ENCODE assay signal across 28 cellular contexts in the genomic region with DNA sequence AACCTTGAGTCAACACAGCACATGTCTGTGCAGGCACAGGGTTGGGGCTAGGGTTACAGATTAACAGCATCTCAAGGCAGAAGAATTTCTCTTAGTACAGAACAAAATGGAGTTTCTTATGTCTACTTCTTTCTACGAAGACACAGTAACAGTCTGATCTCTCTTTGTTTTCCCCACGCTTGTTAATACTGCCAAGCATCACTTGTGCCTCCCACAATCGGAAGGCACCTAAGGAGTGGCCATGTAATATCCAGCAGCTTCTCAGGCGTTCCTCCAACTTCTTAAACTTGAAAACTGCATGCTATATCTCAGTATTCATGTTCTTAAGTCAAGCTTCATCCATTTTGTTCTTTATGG. TPM values are rescaled to one million over a fixed set of nuclear protein-coding genes. Genes with fewer than 3 reads are reported as not detected.
DNase-seq lines count a peak whose midpoint lies in the region; ATAC-seq, FAIRE-seq and TF ChIP-seq lines count a peak whose summit lies in the region.
"Had no signal": no experiment of that assay in that cellular context is flagged by ENCODE, and none has a peak within 500 bp of the region (broad histone marks: within the 10 kb centered on the region; RNA-seq: fewer than 3 reads in every experiment).

No MANE protein-coding gene starts in this region.

- no peak for TF ChIP-seq POLR2A in H54 (IDR thresholded peaks at IDR 0.05; ENCODE audit: low read depth, low read length)

- H3K9me2 ChIP-seq in GM23338 (ENCODE audit: insufficient read depth): no peaks in the 10 kb centered on the region
- H3K9me2 ChIP-seq: SK-N-SH had no signal

- peaks cover 17% of the 10 kb centered on the region for H3K79me2 ChIP-seq in GM23338 (replicated peaks; ENCODE audit: insufficient read depth)
- H3K79me2 ChIP-seq in neural progenitor cell (ENCODE audit: low read depth): peaks cover 31% of the 10 kb centered on the region

- H3K9ac ChIP-seq in neural progenitor cell: no peak overlapping the region
- H3K9ac ChIP-seq: SK-N-SH had no signal

- no peak for ATAC-seq in CD4-positive, CD25-positive, alpha-beta regulatory T cell (ENCODE audit: low read depth in 2 of 2)
- no peak for ATAC-seq in GM23338
- ATAC-seq: right cardiac atrium; stimulated activated memory B cell treated with anti-CD40 and anti-IgM and Interleukin-4, amounts not matched to agents 10 μg/mL and 1 μg/mL and 100 μg/mL, for 72 hours had no signal

- no peaks in the 10 kb centered on the region for H3K27me3 ChIP-seq in CD4-positive, CD25-positive, alpha-beta regulatory T cell (ENCODE audit: control insufficient read depth, insufficient read depth, low read length)
- H3K27me3 ChIP-seq in GM23338 (ENCODE audit: insufficient read depth): no peaks in the 10 kb centered on the region
- H3K27me3 ChIP-seq in neural progenitor cell: no peaks in the 10 kb centered on the region
- H3K27me3 ChIP-seq: ovary, vagina had no signal

- no peak overlapping the region for H3K4me3 ChIP-seq in CD4-positive, CD25-positive, alpha-beta regulatory T cell (ENCODE audit: low read depth, low read length)
- H3K4me3 ChIP-seq in GM23338: no peak overlapping the region
- H3K4me3 ChIP-seq in neural progenitor cell: no peak overlapping the region
- H3K4me3 ChIP-seq: lung, ovary, vagina had no signal

- H2AFZ ChIP-seq in GM23338: no peak overlapping the region
- no peak overlapping the region for H2AFZ ChIP-seq in neural progenitor cell (replicated peaks)

- H3K27ac ChIP-seq in CD4-positive, CD25-positive, alpha-beta regulatory T cell (ENCODE audit: insufficient read depth, low read length, poor library complexity, severe bottlenecking): no peak overlapping the region
- H3K27ac ChIP-seq in GM23338 (ENCODE audit: low read depth) (peak overlapping the region; percentile 26; the same call in 1 of the 2 replicates), neural progenitor cell (no peak overlapping the region)
- H3K27ac ChIP-seq: ovary, vagina had no signal

- H4K20me1 ChIP-seq in GM23338 (replicated peaks; ENCODE audit: insufficient read depth) (no peaks in the 10 kb centered on the region), neural progenitor cell (ENCODE audit: low read depth) (no peaks in the 10 kb centered on the region)

- H3K4me3 Mint-ChIP-seq in CD4-positive, CD25-positive, alpha-beta regulatory T cell: peak overlapping the region; percentile 1 to 90 (median 82)
- no peak overlapping the region for H3K4me3 Mint-ChIP-seq in GM23338
- no peak overlapping the region for H3K4me3 Mint-ChIP-seq in endothelial cell (ENCODE audit: unreplicated experiment)
- no peak overlapping the region for H3K4me3 Mint-ChIP-seq in neural progenitor cell
- H3K4me3 Mint-ChIP-seq: dendritic cell treated with granulocyte-macrophage colony-stimulating factor and Interleukin-4, amounts not matched to agents 40 ng/mL and 50 ng/mL, for 4 days; stimulated activated memory B cell treated with anti-CD40 and anti-IgM and Interleukin-4, amounts not matched to agents 10 μg/mL and 1 μg/mL and 100 μg/mL, for 72 hours; T-helper 2 cell treated with Interferon-gamma antibody and Interleukin-4, amounts not matched to agents 5 μg/mL and 100 μg/mL, for 36 hours had no signal

- H3K4me2 ChIP-seq in GM23338 (no peak overlapping the region), neural progenitor cell (no peak overlapping the region)

- no peaks in the 10 kb centered on the region for H3K36me3 ChIP-seq in CD4-positive, CD25-positive, alpha-beta regulatory T cell (ENCODE audit: control insufficient read depth, insufficient read depth, low read length)
- H3K36me3 ChIP-seq in GM23338 (ENCODE audit: insufficient read depth): no peaks in the 10 kb centered on the region
- H3K36me3 ChIP-seq in neural progenitor cell: no peaks in the 10 kb centered on the region
- H3K36me3 ChIP-seq: ovary, vagina had no signal

- peak overlapping the region in 2 of 3 donors; percentile 14 to 26 for H3K27ac Mint-ChIP-seq in CD4-positive, CD25-positive, alpha-beta regulatory T cell
- H3K27ac Mint-ChIP-seq in GM23338 (peak overlapping the region; percentile 46; the same call in 1 of the 2 replicates), endothelial cell (ENCODE audit: unreplicated experiment) (peak overlapping the region; percentile 88), neural progenitor cell (peak overlapping the region; percentile 53)
- H3K27ac Mint-ChIP-seq: dendritic cell treated with granulocyte-macrophage colony-stimulating factor and Interleukin-4, amounts not matched to agents 40 ng/mL and 50 ng/mL, for 4 days; stimulated activated memory B cell treated with anti-CD40 and anti-IgM and Interleukin-4, amounts not matched to agents 10 μg/mL and 1 μg/mL and 100 μg/mL, for 72 hours; T-helper 2 cell treated with Interferon-gamma antibody and Interleukin-4, amounts not matched to agents 5 μg/mL and 100 μg/mL, for 36 hours had no signal

- H3K9me3 ChIP-seq in CD4-positive, CD25-positive, alpha-beta regulatory T cell (ENCODE audit: control insufficient read depth in 2 of 2, low read length in 2 of 2): no peaks in the 10 kb centered on the region
- H3K9me3 ChIP-seq in neural progenitor cell (ENCODE audit: low read depth): no peaks in the 10 kb centered on the region
- H3K9me3 ChIP-seq: ovary, SK-N-SH, vagina had no signal

- H3K36me3 Mint-ChIP-seq in CD4-positive, CD25-positive, alpha-beta regulatory T cell: no peaks in the 10 kb centered on the region
- H3K36me3 Mint-ChIP-seq in GM23338 (ENCODE audit: low read depth) (peaks cover 7% of the 10 kb centered on the region; the same call in 2 of the 3 replicates), endothelial cell (ENCODE audit: low read depth, unreplicated experiment) (peaks cover 5% of the 10 kb centered on the region), neural progenitor cell (peaks cover 22% of the 10 kb centered on the region)
- H3K36me3 Mint-ChIP-seq: stimulated activated memory B cell treated with anti-CD40 and anti-IgM and Interleukin-4, amounts not matched to agents 10 μg/mL and 1 μg/mL and 100 μg/mL, for 72 hours had no signal

- no peaks in the 10 kb centered on the region for H3F3A ChIP-seq in GM23338 (replicated peaks; ENCODE audit: low read depth)
- peaks cover 25% of the 10 kb centered on the region for H3F3A ChIP-seq in neural progenitor cell (ENCODE audit: low read depth)

- peaks cover 0 to 3% (median 0%) of the 10 kb centered on the region in 7 donors for H3K9me3 Mint-ChIP-seq in CD4-positive, CD25-positive, alpha-beta regulatory T cell
- H3K9me3 Mint-ChIP-seq in GM23338 (no peaks in the 10 kb centered on the region), endothelial cell (ENCODE audit: unreplicated experiment) (no peaks in the 10 kb centered on the region), neural progenitor cell (no peaks in the 10 kb centered on the region)
- H3K9me3 Mint-ChIP-seq: CD4-positive, alpha-beta memory T cell; dendritic cell treated with granulocyte-macrophage colony-stimulating factor and Interleukin-4, amounts not matched to agents 40 ng/mL and 50 ng/mL, for 4 days; stimulated activated memory B cell treated with anti-CD40 and anti-IgM and Interleukin-4, amounts not matched to agents 10 μg/mL and 1 μg/mL and 100 μg/mL, for 72 hours; T-helper 2 cell treated with Interferon-gamma antibody and Interleukin-4, amounts not matched to agents 5 μg/mL and 100 μg/mL, for 36 hours had no signal

- no peak for DNase-seq in CD4-positive, CD25-positive, alpha-beta regulatory T cell
- DNase-seq in GM23338 (ENCODE audit: low spot score) (no peak), endothelial cell (ENCODE audit: low spot score) (no peak), neural progenitor cell (ENCODE audit: low spot score) (no peak), H54 (ENCODE audit: insufficient read length, low spot score) (no peak), SIG-M5 (lab: John Stamatoyannopoulos, UW) (no peak), NCI-H446 treated with DMSO at 0.1 percent for 48 hours (lab: John Stamatoyannopoulos, UW) (no peak)
- DNase-seq: activated CD4-positive, alpha-beta T cell treated with anti-CD3 and anti-CD28 coated beads for 48 hours; activated naive CD4-positive, alpha-beta T cell treated with anti-CD3 and anti-CD28 coated beads, Interleukin-2, amount 50 U/mL, for 16 hours; activated T-cell treated with anti-CD3 and anti-CD28 coated beads, Interleukin-2, amount 50 U/mL, for 48 hours; aorta; caudate nucleus; CD4-positive, alpha-beta memory T cell; Kasumi-1; NCI-H1048; NCI-H1694 treated with DMSO at 0.1 percent for 48 hours; NCI-H526 treated with DMSO at 0.1 percent for 48 hours; ovary; right cardiac atrium; SK-N-SH; stimulated activated CD4-positive, alpha-beta T cell treated with anti-CD3 and anti-CD28 coated beads, Interleukin-4, amount 100 ng/mL, for 1 hour had no signal

- TF ChIP-seq CTCF in GM23338 (conservative IDR thresholded peaks at IDR 0.05; ENCODE audit: low read depth in 2 of 2): no peak
- TF ChIP-seq CTCF in endothelial cell (IDR thresholded peaks at IDR 0.05; ENCODE audit: unreplicated experiment): no peak
- no peak for TF ChIP-seq CTCF in neural progenitor cell (IDR thresholded peaks at IDR 0.05)

- no peaks in the 10 kb centered on the region for H3K27me3 Mint-ChIP-seq in CD4-positive, CD25-positive, alpha-beta regulatory T cell
- peaks cover 21% of the 10 kb centered on the region for H3K27me3 Mint-ChIP-seq in GM23338 (ENCODE audit: insufficient read depth, low read depth, poor library complexity)
- peaks cover 8% of the 10 kb centered on the region for H3K27me3 Mint-ChIP-seq in endothelial cell (ENCODE audit: unreplicated experiment)
- H3K27me3 Mint-ChIP-seq in neural progenitor cell (ENCODE audit: insufficient read depth, low read depth): peaks cover 2% of the 10 kb centered on the region
- H3K27me3 Mint-ChIP-seq: CD4-positive, alpha-beta memory T cell; dendritic cell treated with granulocyte-macrophage colony-stimulating factor and Interleukin-4, amounts not matched to agents 40 ng/mL and 50 ng/mL, for 4 days had no signal

- H3K4me1 ChIP-seq in CD4-positive, CD25-positive, alpha-beta regulatory T cell (ENCODE audit: control insufficient read depth, insufficient read depth, low read length, poor library complexity, severe bottlenecking): peaks cover 21% of the 10 kb centered on the region
- peaks cover 3% of the 10 kb centered on the region; the same call in 1 of the 2 replicates for H3K4me1 ChIP-seq in GM23338 (ENCODE audit: insufficient read depth)
- peaks cover 14% of the 10 kb centered on the region for H3K4me1 ChIP-seq in neural progenitor cell

- no peak for FAIRE-seq in H54 (lab: Jason Lieb, UNC)
- FAIRE-seq: H1, RCC 7860 had no signal

- H3K4me1 Mint-ChIP-seq in CD4-positive, CD25-positive, alpha-beta regulatory T cell: peaks cover 10 to 31% (median 20%) of the 10 kb centered on the region in 4 donors
- H3K4me1 Mint-ChIP-seq in GM23338 (peaks cover 13% of the 10 kb centered on the region), endothelial cell (ENCODE audit: unreplicated experiment) (peaks cover 26% of the 10 kb centered on the region), neural progenitor cell (peaks cover 25% of the 10 kb centered on the region)

RNA-seq across cellular contexts. Expression of a gene that starts 2.9 kb away (rescaled TPM):
- total RNA-seq in CD4-positive, CD25-positive, alpha-beta regulatory T cell: 34.5 TPM
- polyA plus RNA-seq in CD4-positive, CD25-positive, alpha-beta regulatory T cell: 10 to 100 TPM; 29.9 to 39.5 (median 34.3) TPM
- total RNA-seq in GM23338 (2014; rRNA removed; shearing (Covaris generic)): 24.5 and 26.1 TPM in 2 replicates
- 17.4 and 20.4 TPM in 2 replicates for polyA plus RNA-seq in GM23338 (2016; fragmentation: Nextera tagmentation; extraction: Ambion mirVana)
- total RNA-seq in endothelial cell (ENCODE audit: unreplicated experiment) (36.0 TPM), neural progenitor cell (ENCODE audit: low replicate concordance) (26.4 and 57.2 TPM in 2 replicates)

RNA-seq across cellular contexts. Expression of a gene that starts 44.3 kb away (rescaled TPM):
- 52.0 TPM for total RNA-seq in CD4-positive, CD25-positive, alpha-beta regulatory T cell
- polyA plus RNA-seq in CD4-positive, CD25-positive, alpha-beta regulatory T cell: 10 to 100 TPM; 42.7 to 59.7 (median 56.7) TPM
- total RNA-seq in GM23338 (2014; rRNA removed; shearing (Covaris generic)): 74.6 and 84.8 TPM in 2 replicates
- 85.3 and 94.9 TPM in 2 replicates for polyA plus RNA-seq in GM23338 (2016; fragmentation: Nextera tagmentation; extraction: Ambion mirVana)
- total RNA-seq in endothelial cell (ENCODE audit: unreplicated experiment): 78.3 TPM
- 159 and 223 TPM in 2 replicates for total RNA-seq in neural progenitor cell (ENCODE audit: low replicate concordance)

RNA-seq across cellular contexts. Expression of a gene that starts 58.3 kb away (rescaled TPM):
- not detected for total RNA-seq in CD4-positive, CD25-positive, alpha-beta regulatory T cell
- polyA plus RNA-seq in CD4-positive, CD25-positive, alpha-beta regulatory T cell: not detected
- total RNA-seq in GM23338 (2014; rRNA removed; shearing (Covaris generic)): 24.2 and 35.9 TPM in 2 replicates
- 25.8 and 30.8 TPM in 2 replicates for polyA plus RNA-seq in GM23338 (2016; fragmentation: Nextera tagmentation; extraction: Ambion mirVana)
- total RNA-seq in endothelial cell (ENCODE audit: unreplicated experiment): 32.2 TPM
- total RNA-seq in neural progenitor cell (ENCODE audit: low replicate concordance): 10.7 and 20.6 TPM in 2 replicates
- total RNA-seq: CD4-positive, alpha-beta memory T cell had no signal
- polyA plus RNA-seq: CD4-positive, alpha-beta memory T cell had no signal

Comparison
In these comparisons a context has a peak if more than half of its experiments do, and no peak if none do; other contexts are left out.
1. H3K27ac Mint-ChIP-seq: peak in every context shown above with its lines; median percentile 88 in endothelial cell; 53 in neural progenitor cell; 46 in GM23338; 20 in CD4-positive, CD25-positive, alpha-beta regulatory T cell.
2. H3K4me3 Mint-ChIP-seq: peak in CD4-positive, CD25-positive, alpha-beta regulatory T cell (4 of 4); none in GM23338 (single experiment), endothelial cell (single experiment) and neural progenitor cell (single experiment).
3. RNA of a gene that starts 58.3 kb away (total RNA-seq): 24.2 to 35.9 TPM in GM23338, 32.2 TPM in endothelial cell (single experiment) and 10.7 to 20.6 TPM in neural progenitor cell; not detected in CD4-positive, CD25-positive, alpha-beta regulatory T cell (single experiment); every median in the first group is over 10 times any median in the second.